ENCODE assay signal across 1 cellular context in the genomic region with DNA sequence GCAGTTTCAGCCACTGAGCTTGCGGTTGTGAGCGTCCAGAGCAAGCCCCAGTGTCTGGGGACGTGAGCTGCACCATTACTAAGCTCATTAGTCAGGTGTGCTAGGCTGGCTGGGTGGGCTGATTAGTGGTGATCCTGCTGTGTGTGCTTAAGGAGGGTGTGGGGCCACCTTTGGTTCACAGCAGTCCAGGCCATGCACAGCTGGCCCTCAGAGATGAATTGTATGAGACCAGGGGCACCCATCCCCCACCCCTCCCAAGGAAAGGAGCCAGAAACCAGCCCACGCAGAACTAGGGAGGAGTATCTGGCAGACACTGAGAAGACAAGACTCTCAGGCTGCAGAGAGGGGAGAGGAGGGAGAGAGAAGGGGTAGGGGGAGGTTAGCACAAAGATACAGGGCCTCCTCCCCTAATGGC.
TF ChIP-seq lines count a peak whose summit lies in the region.

No MANE protein-coding gene starts in this region.

TF ChIP-seq in HEK293, 187 proteins besides CTCF, POLR2A, EP300 and RAD21 (continued from another document):
- no peak for TF ChIP-seq ZNF692 (tag by site-specific recombination; IDR thresholded peaks at IDR 0.05)
- peak; percentile 44 for TF ChIP-seq ZIC2 (tag by site-specific recombination; IDR thresholded peaks at IDR 0.05)
- TF ChIP-seq, protein P1, sequence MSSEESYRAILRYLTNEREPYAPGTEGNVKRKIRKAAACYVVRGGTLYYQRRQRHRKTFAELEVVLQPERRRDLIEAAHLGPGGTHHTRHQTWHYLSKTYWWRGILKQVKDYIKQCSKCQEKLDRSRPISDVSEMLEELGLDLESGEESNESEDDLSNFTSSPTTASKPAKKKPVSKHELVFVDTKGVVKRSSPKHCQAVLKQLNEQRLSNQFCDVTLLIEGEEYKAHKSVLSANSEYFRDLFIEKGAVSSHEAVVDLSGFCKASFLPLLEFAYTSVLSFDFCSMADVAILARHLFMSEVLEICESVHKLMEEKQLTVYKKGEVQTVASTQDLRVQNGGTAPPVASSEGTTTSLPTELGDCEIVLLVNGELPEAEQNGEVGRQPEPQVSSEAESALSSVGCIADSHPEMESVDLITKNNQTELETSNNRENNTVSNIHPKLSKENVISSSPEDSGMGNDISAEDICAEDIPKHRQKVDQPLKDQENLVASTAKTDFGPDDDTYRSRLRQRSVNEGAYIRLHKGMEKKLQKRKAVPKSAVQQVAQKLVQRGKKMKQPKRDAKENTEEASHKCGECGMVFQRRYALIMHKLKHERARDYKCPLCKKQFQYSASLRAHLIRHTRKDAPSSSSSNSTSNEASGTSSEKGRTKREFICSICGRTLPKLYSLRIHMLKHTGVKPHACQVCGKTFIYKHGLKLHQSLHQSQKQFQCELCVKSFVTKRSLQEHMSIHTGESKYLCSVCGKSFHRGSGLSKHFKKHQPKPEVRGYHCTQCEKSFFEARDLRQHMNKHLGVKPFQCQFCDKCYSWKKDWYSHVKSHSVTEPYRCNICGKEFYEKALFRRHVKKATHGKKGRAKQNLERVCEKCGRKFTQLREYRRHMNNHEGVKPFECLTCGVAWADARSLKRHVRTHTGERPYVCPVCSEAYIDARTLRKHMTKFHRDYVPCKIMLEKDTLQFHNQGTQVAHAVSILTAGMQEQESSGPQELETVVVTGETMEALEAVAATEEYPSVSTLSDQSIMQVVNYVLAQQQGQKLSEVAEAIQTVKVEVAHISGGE (tag by site-specific recombination; conservative IDR thresholded peaks at IDR 0.05; ENCODE audit: low read depth) = no peak
- no peak for TF ChIP-seq ZNF843 (tag by site-specific recombination; IDR thresholded peaks at IDR 0.05)
- TF ChIP-seq GLI2 (tag by site-specific recombination; IDR thresholded peaks at IDR 0.05; ENCODE audit: borderline replicate concordance, low read depth) = no peak
- peak; percentile 45 for TF ChIP-seq EGR2 (tag by site-specific recombination; IDR thresholded peaks at IDR 0.05; ENCODE audit: low read depth)
